Comparison of ENCODE assay signal across 26 cellular contexts in genomic region chr18:40437517-40437916, GRCh38.
DNase-seq lines count a peak whose midpoint lies in the region; ATAC-seq, FAIRE-seq and TF ChIP-seq lines count a peak whose summit lies in the region.
"Had no signal": no experiment of that assay in that cellular context is flagged by ENCODE, and none has a peak within 500 bp of the region (broad histone marks: within the 10 kb centered on the region; RNA-seq: fewer than 3 reads in every experiment).

No MANE protein-coding gene starts in this region.

- H3K4me3 Mint-ChIP-seq in astrocyte (ENCODE audit: unreplicated experiment): no peak overlapping the region
- H3K4me3 Mint-ChIP-seq in T-helper 2 cell treated with Interferon-gamma antibody and Interleukin-4, amounts not matched to agents 5 μg/mL and 100 μg/mL, for 36 hours: no peak overlapping the region
- H3K4me3 Mint-ChIP-seq in progenitor cell of endocrine pancreas (ENCODE audit: low read depth): no peak overlapping the region
- no peak overlapping the region for H3K4me3 Mint-ChIP-seq in activated T-cell treated with anti-CD3 and anti-CD28 coated beads, Interleukin-2, amount 50 U/mL, for 4 hours
- H3K4me3 Mint-ChIP-seq: activated CD8-positive, alpha-beta T cell treated with anti-CD3 and anti-CD28 coated beads for 36 hours; nephron progenitor cell; stimulated activated memory B cell treated with anti-CD40 and anti-IgM and Interleukin-4, amounts not matched to agents 10 μg/mL and 1 μg/mL and 100 μg/mL, for 72 hours; T-helper 1 cell treated with Interleukin-12 subunit alpha and Interleukin-12 subunit beta and Interleukin-4 antibody, amounts not matched to agents 30 μg/mL and 1 μg/mL, for 36 hours had no signal

- DNase-seq in Right ventricle myocardium superior (peak; percentile 42), cardiac septum (ENCODE audit: low spot score) (no peak), astrocyte (ENCODE audit: low read depth) (no peak), left cardiac atrium (peak; percentile 15), progenitor cell of endocrine pancreas (ENCODE audit: low spot score, unreplicated experiment) (no peak)
- no peak for DNase-seq in T-helper 2 cell treated with Interferon-gamma antibody and Interleukin-4, amounts not matched to agents 5 μg/mL and 100 μg/mL, for 36 hours (ENCODE audit: low spot score)
- DNase-seq in effector CD4-positive, alpha-beta T cell: no peak
- DNase-seq in activated T-cell treated with anti-CD3 and anti-CD28 coated beads, Interleukin-2, amount 50 U/mL, for 4 hours: no peak
- DNase-seq: activated CD4-positive, CD25-positive, alpha-beta regulatory T cell treated with anti-CD3 and anti-CD28 coated beads, Interleukin-2, amount 50 U/mL, for 72 hours; activated CD8-positive, alpha-beta T cell treated with anti-CD3 and anti-CD28 coated beads for 36 hours; activated effector memory CD4-positive, alpha-beta T cell treated with anti-CD3 and anti-CD28 coated beads, Interleukin-2, amount 50 U/mL, for 16 hours; cerebellar nuclear complex; DND-41; KBM-7; MM.1S; nephron progenitor cell; pancreas; right lobe of liver; stimulated activated CD4-positive, alpha-beta T cell treated with anti-CD3 and anti-CD28 coated beads, Interleukin-4, amount 100 ng/mL, for 24 hours; substantia nigra; upper lobe of left lung had no signal

- no peak for FAIRE-seq in astrocyte (lab: Jason Lieb, UNC)
- FAIRE-seq: HTR-8/SVneo, pancreas had no signal

- H3K27ac ChIP-seq in astrocyte (ENCODE audit: low read depth, low read length): no peak overlapping the region
- H3K27ac ChIP-seq: BLaER1, pancreas, right lobe of liver, upper lobe of left lung had no signal

- H3K9ac ChIP-seq in astrocyte (ENCODE audit: low read length): no peak overlapping the region
- H3K9ac ChIP-seq: BLaER1 had no signal

- ATAC-seq in Right ventricle myocardium superior (ENCODE audit: poor library complexity) (peak; percentile 96), left cardiac atrium (peak; percentile 55 to 99)
- no peak for ATAC-seq in activated T-cell treated with anti-CD3 and anti-CD28 coated beads, Interleukin-2, amount 50 U/mL, for 4 hours
- ATAC-seq: activated CD8-positive, alpha-beta T cell treated with anti-CD3 and anti-CD28 coated beads for 36 hours; pancreas; right lobe of liver; stimulated activated memory B cell treated with anti-CD40 and anti-IgM and Interleukin-4, amounts not matched to agents 10 μg/mL and 1 μg/mL and 100 μg/mL, for 72 hours had no signal

- H3K4me1 ChIP-seq in astrocyte (ENCODE audit: insufficient read depth, low read length): no peaks in the 10 kb centered on the region
- H3K4me1 ChIP-seq: BLaER1, pancreas, right lobe of liver, upper lobe of left lung had no signal

- no peak overlapping the region for H3K4me3 ChIP-seq in astrocyte (ENCODE audit: insufficient read depth, low read depth, low read length)
- H3K4me3 ChIP-seq: BLaER1, lung, pancreas, right lobe of liver, upper lobe of left lung had no signal

- no peak overlapping the region for H3K4me2 ChIP-seq in astrocyte (ENCODE audit: low read length)
- H3K4me2 ChIP-seq: BLaER1 had no signal

- H3K4me1 Mint-ChIP-seq in astrocyte (ENCODE audit: low read depth, unreplicated experiment) (peaks cover 4% of the 10 kb centered on the region), progenitor cell of endocrine pancreas (ENCODE audit: low read depth) (no peaks in the 10 kb centered on the region)
- no peaks in the 10 kb centered on the region for H3K4me1 Mint-ChIP-seq in T-helper 2 cell treated with Interferon-gamma antibody and Interleukin-4, amounts not matched to agents 5 μg/mL and 100 μg/mL, for 36 hours (ENCODE audit: low read depth)
- H3K4me1 Mint-ChIP-seq in activated T-cell treated with anti-CD3 and anti-CD28 coated beads, Interleukin-2, amount 50 U/mL, for 4 hours (ENCODE audit: low read depth): no peaks in the 10 kb centered on the region
- H3K4me1 Mint-ChIP-seq: stimulated activated memory B cell treated with anti-CD40 and anti-IgM and Interleukin-4, amounts not matched to agents 10 μg/mL and 1 μg/mL and 100 μg/mL, for 72 hours had no signal

- no peaks in the 10 kb centered on the region for H3K27me3 ChIP-seq in astrocyte (ENCODE audit: insufficient read depth, low read length)
- H3K27me3 ChIP-seq: BLaER1, pancreas, right lobe of liver, upper lobe of left lung had no signal

- H2AFZ ChIP-seq in astrocyte (ENCODE audit: low read depth, low read length): no peak overlapping the region

- H3K27ac Mint-ChIP-seq in astrocyte (ENCODE audit: unreplicated experiment) (peak overlapping the region; percentile 8), progenitor cell of endocrine pancreas (no peak overlapping the region)
- H3K27ac Mint-ChIP-seq in T-helper 2 cell treated with Interferon-gamma antibody and Interleukin-4, amounts not matched to agents 5 μg/mL and 100 μg/mL, for 36 hours: no peak overlapping the region
- H3K27ac Mint-ChIP-seq: activated CD8-positive, alpha-beta T cell treated with anti-CD3 and anti-CD28 coated beads for 36 hours; nephron progenitor cell; stimulated activated memory B cell treated with anti-CD40 and anti-IgM and Interleukin-4, amounts not matched to agents 10 μg/mL and 1 μg/mL and 100 μg/mL, for 72 hours; T-helper 1 cell treated with Interleukin-12 subunit alpha and Interleukin-12 subunit beta and Interleukin-4 antibody, amounts not matched to agents 30 μg/mL and 1 μg/mL, for 36 hours had no signal

- H3K9me3 Mint-ChIP-seq in astrocyte (ENCODE audit: unreplicated experiment) (no peaks in the 10 kb centered on the region), progenitor cell of endocrine pancreas (ENCODE audit: low read depth) (no peaks in the 10 kb centered on the region)
- peaks cover 21% of the 10 kb centered on the region for H3K9me3 Mint-ChIP-seq in T-helper 2 cell treated with Interferon-gamma antibody and Interleukin-4, amounts not matched to agents 5 μg/mL and 100 μg/mL, for 36 hours
- no peaks in the 10 kb centered on the region for H3K9me3 Mint-ChIP-seq in activated T-cell treated with anti-CD3 and anti-CD28 coated beads, Interleukin-2, amount 50 U/mL, for 4 hours
- H3K9me3 Mint-ChIP-seq: nephron progenitor cell; T-helper 1 cell treated with Interleukin-12 subunit alpha and Interleukin-12 subunit beta and Interleukin-4 antibody, amounts not matched to agents 30 μg/mL and 1 μg/mL, for 36 hours had no signal

- TF ChIP-seq CTCF in astrocyte (IDR thresholded peaks at IDR 0.05; ENCODE audit: insufficient read depth, low read depth, low read length) (no peak), progenitor cell of endocrine pancreas (IDR thresholded peaks at IDR 0.05; ENCODE audit: unreplicated experiment) (no peak)

- H4K20me1 ChIP-seq in astrocyte (ENCODE audit: insufficient read depth, low read length): no peaks in the 10 kb centered on the region
- H4K20me1 ChIP-seq: BLaER1 had no signal

- H3K36me3 ChIP-seq in astrocyte (ENCODE audit: insufficient read depth, low read length): no peaks in the 10 kb centered on the region
- H3K36me3 ChIP-seq: BLaER1, pancreas, right lobe of liver, upper lobe of left lung had no signal

- H3K36me3 Mint-ChIP-seq in astrocyte (ENCODE audit: low read depth, unreplicated experiment) (no peaks in the 10 kb centered on the region), progenitor cell of endocrine pancreas (ENCODE audit: insufficient read depth) (no peaks in the 10 kb centered on the region)
- no peaks in the 10 kb centered on the region for H3K36me3 Mint-ChIP-seq in T-helper 2 cell treated with Interferon-gamma antibody and Interleukin-4, amounts not matched to agents 5 μg/mL and 100 μg/mL, for 36 hours (ENCODE audit: low read depth)
- no peaks in the 10 kb centered on the region for H3K36me3 Mint-ChIP-seq in activated T-cell treated with anti-CD3 and anti-CD28 coated beads, Interleukin-2, amount 50 U/mL, for 4 hours (ENCODE audit: insufficient read depth)
- H3K36me3 Mint-ChIP-seq: stimulated activated memory B cell treated with anti-CD40 and anti-IgM and Interleukin-4, amounts not matched to agents 10 μg/mL and 1 μg/mL and 100 μg/mL, for 72 hours had no signal

- no peaks in the 10 kb centered on the region for H3K79me2 ChIP-seq in astrocyte (ENCODE audit: insufficient read depth, low read length)

- intact Hi-C loops in Right ventricle myocardium superior (cut with DNase I) (no loop called here), cardiac septum (cut with DNase I) (no loop called here), left cardiac atrium (cut with DNase I) (no loop called here)

- no peaks in the 10 kb centered on the region for H3K9me3 ChIP-seq in astrocyte (ENCODE audit: insufficient read depth, low read depth, low read length)
- H3K9me3 ChIP-seq: BLaER1, pancreas, right lobe of liver, upper lobe of left lung had no signal

- no peaks in the 10 kb centered on the region for H3K27me3 Mint-ChIP-seq in astrocyte (ENCODE audit: low read depth, unreplicated experiment)
- H3K27me3 Mint-ChIP-seq in T-helper 2 cell treated with Interferon-gamma antibody and Interleukin-4, amounts not matched to agents 5 μg/mL and 100 μg/mL, for 36 hours (ENCODE audit: low read depth): no peaks in the 10 kb centered on the region
- no peaks in the 10 kb centered on the region for H3K27me3 Mint-ChIP-seq in progenitor cell of endocrine pancreas
- H3K27me3 Mint-ChIP-seq in activated T-cell treated with anti-CD3 and anti-CD28 coated beads, Interleukin-2, amount 50 U/mL, for 4 hours (ENCODE audit: low read depth): no peaks in the 10 kb centered on the region
- H3K27me3 Mint-ChIP-seq: activated CD8-positive, alpha-beta T cell treated with anti-CD3 and anti-CD28 coated beads for 36 hours; stimulated activated memory B cell treated with anti-CD40 and anti-IgM and Interleukin-4, amounts not matched to agents 10 μg/mL and 1 μg/mL and 100 μg/mL, for 72 hours had no signal

Comparison
In these comparisons a context has a peak if more than half of its experiments do, and no peak if none do; other contexts are left out.
1. DNase-seq: peak in Right ventricle myocardium superior (single experiment) and left cardiac atrium (single experiment); none in cardiac septum (single experiment), astrocyte (single experiment), T-helper 2 cell treated with Interferon-gamma antibody and Interleukin-4, amounts not matched to agents 5 μg/mL and 100 μg/mL, for 36 hours (single experiment), progenitor cell of endocrine pancreas (single experiment), effector CD4-positive, alpha-beta T cell (single experiment) and activated T-cell treated with anti-CD3 and anti-CD28 coated beads, Interleukin-2, amount 50 U/mL, for 4 hours (single experiment).
2. ATAC-seq: peak in Right ventricle myocardium superior (single experiment) and left cardiac atrium (2 of 2); none in activated T-cell treated with anti-CD3 and anti-CD28 coated beads, Interleukin-2, amount 50 U/mL, for 4 hours (0 of 2).